ENCODE assay signal across 17 cellular contexts in the genomic region with DNA sequence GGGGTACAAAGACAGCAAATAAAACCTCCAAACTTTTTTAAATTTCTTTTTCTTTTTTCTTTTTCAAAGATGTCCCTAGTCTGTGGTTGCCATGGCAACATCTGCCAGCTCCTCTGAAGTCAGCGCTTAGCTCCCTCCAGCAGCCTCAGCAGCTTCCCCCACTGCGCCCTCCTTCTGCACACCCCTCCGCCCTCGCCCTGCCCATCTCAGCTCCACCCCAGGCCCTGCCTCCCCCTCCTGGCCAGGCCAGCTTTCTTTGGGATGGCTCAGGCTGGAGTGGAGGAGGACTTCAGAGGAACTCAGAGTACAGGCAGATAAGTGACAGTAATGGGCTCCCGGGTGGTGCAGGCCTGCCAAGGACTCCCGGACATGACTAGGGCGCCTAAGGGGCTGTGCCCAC.
A peak's percentile ranks its signal among the peaks of the same experiment; 100 is the strongest.
DNase-seq lines count a peak whose midpoint lies in the region; ATAC-seq and TF ChIP-seq lines count a peak whose summit lies in the region.
"Had no signal": no experiment of that assay in that cellular context is flagged by ENCODE, and none has a peak within 500 bp of the region (broad histone marks: within the 10 kb centered on the region; RNA-seq: fewer than 3 reads in every experiment).

No MANE protein-coding gene starts in this region.

- H4K20me1 ChIP-seq in SK-N-SH (ENCODE audit: insufficient read depth), result no peaks in the 10 kb centered on the region

- no peaks in the 10 kb centered on the region for H3F3A ChIP-seq in SK-N-SH (replicated peaks; ENCODE audit: insufficient read depth)

- no peak overlapping the region for H3K9ac ChIP-seq in SK-N-SH

- no peak overlapping the region for H3K4me2 ChIP-seq in SK-N-SH

- 59% methylated on average over 5 of the region's 7 CpGs for WGBS in SK-N-SH (ENCODE audit: low lambda C conversion rate)

- peaks cover 3% of the 10 kb centered on the region for H3K4me1 Mint-ChIP-seq in T-helper 17 cell
- H3K4me1 Mint-ChIP-seq in glutamatergic neuron (ENCODE audit: low read depth, unreplicated experiment), result peaks cover 16% of the 10 kb centered on the region

- no peak overlapping the region for H3K4me3 ChIP-seq in SK-N-SH (ENCODE audit: low read depth in 2 of 2, low read length in 1 of 2)
- H3K4me3 ChIP-seq: colonic mucosa, gastroesophageal sphincter, lung had no signal

- no peak for TF ChIP-seq RAD21 in SK-N-SH (IDR thresholded peaks at IDR 0.05; ENCODE audit: low read length)

- H3K27me3 ChIP-seq in SK-N-SH (ENCODE audit: insufficient read depth), result no peaks in the 10 kb centered on the region
- H3K27me3 ChIP-seq: colonic mucosa had no signal

- intact Hi-C loops in posterior vena cava (cut with DNase I), result no loop called here

- H2AFZ ChIP-seq in SK-N-SH (ENCODE audit: low read depth), result no peak overlapping the region

- no peaks in the 10 kb centered on the region for H3K79me2 ChIP-seq in SK-N-SH (ENCODE audit: insufficient read depth)

- H3K27me3 Mint-ChIP-seq in T-helper 17 cell (peaks cover 42% of the 10 kb centered on the region), glutamatergic neuron (ENCODE audit: unreplicated experiment) (peaks cover 4% of the 10 kb centered on the region)

- no peak for ATAC-seq in SK-N-SH treated with all-trans-retinoic acid at 6 μM for 48 hours
- ATAC-seq in T-helper 17 cell, result no peak
- ATAC-seq: CD8-positive, alpha-beta T cell; gastroesophageal sphincter; natural killer cell treated with Interleukin-12 subunit alpha and Interleukin-12 subunit beta and Interleukin-15 and Interleukin-18, amount 100 ng/mL, for 72 hours had no signal

- TF ChIP-seq EP300 in SK-N-SH (IDR thresholded peaks at IDR 0.05; ENCODE audit: borderline replicate concordance in 1 of 2, low read depth in 1 of 2, low read length in 1 of 2), result no peak

- H3K36me3 ChIP-seq in SK-N-SH (replicated peaks in 1 of 2; ENCODE audit: control insufficient read depth in 1 of 2, insufficient read depth in 2 of 2, low read length in 1 of 2), result no peaks in the 10 kb centered on the region
- H3K36me3 ChIP-seq: colonic mucosa, gastroesophageal sphincter had no signal

- H3K27ac Mint-ChIP-seq in T-helper 17 cell, result peak overlapping the region; percentile 53
- no peak overlapping the region for H3K27ac Mint-ChIP-seq in glutamatergic neuron (ENCODE audit: unreplicated experiment)
- H3K27ac Mint-ChIP-seq: activated T-helper 2 cell treated with anti-CD3 and anti-CD28 coated beads, Interferon-gamma antibody, Interleukin-2, Interleukin-4, amounts not matched to agents 10 μg/mL and 5 μg/mL and 100 μg/mL, durations not matched to agents 14 hours and 24 hours and 36 hours; CD8-positive, alpha-beta T cell had no signal

- TF ChIP-seq CTCF in SK-N-SH (IDR thresholded peaks at IDR 0.05) (no peak), glutamatergic neuron (IDR thresholded peaks at IDR 0.05; ENCODE audit: partially characterized antibody, unreplicated experiment) (no peak)

- H3K27ac ChIP-seq in SK-N-SH (ENCODE audit: low read depth in 2 of 2, low read length in 1 of 2), result no peak overlapping the region; a peak in 1 of 4 replicates
- H3K27ac ChIP-seq: colonic mucosa, gastroesophageal sphincter had no signal

- H3K4me1 ChIP-seq in SK-N-SH (ENCODE audit: control insufficient read depth in 1 of 2, insufficient read depth in 2 of 2, low read depth in 1 of 2, low read length in 1 of 2), result peaks cover 0 to 64% of the 10 kb centered on the region in 2 experiments; a peak in 3 of 4 replicates
- H3K4me1 ChIP-seq: colonic mucosa had no signal

- DNase-seq in SK-N-SH (peak; percentile 31), T-helper 17 cell (no peak), glutamatergic neuron (peak; percentile 22), posterior vena cava (ENCODE audit: low spot score) (peak; percentile 37), UCSD-AML1 (lab: John Stamatoyannopoulos, UW; ENCODE audit: unreplicated experiment) (no peak), NCI-H2029 (lab: John Stamatoyannopoulos, UW) (no peak), EL (no peak)
- DNase-seq: aorta, colonic mucosa, immature natural killer cell, NCI-H187 had no signal

- H3K36me3 Mint-ChIP-seq in T-helper 17 cell (ENCODE audit: low read depth) (peaks cover 2% of the 10 kb centered on the region), glutamatergic neuron (ENCODE audit: unreplicated experiment) (no peaks in the 10 kb centered on the region)
- H3K36me3 Mint-ChIP-seq: CD8-positive, alpha-beta T cell; natural killer cell treated with Interleukin-12 subunit alpha and Interleukin-12 subunit beta and Interleukin-15 and Interleukin-18, amount 100 ng/mL, for 72 hours had no signal

- POLR2A ChIA-PET in SK-N-SH (lab: Yijun Ruan, JAX), result no interaction called here

- H3K9me3 ChIP-seq in SK-N-SH (no peaks in the 10 kb centered on the region), T-helper 17 cell (ENCODE audit: control insufficient read depth, low read length, poor library complexity, severe bottlenecking) (no peaks in the 10 kb centered on the region)
- H3K9me3 ChIP-seq: colonic mucosa, gastroesophageal sphincter had no signal

- H3K9me2 ChIP-seq in SK-N-SH, result no peaks in the 10 kb centered on the region

- CTCF ChIA-PET in SK-N-SH (lab: Yijun Ruan, JAX), result interaction anchor here (0.6 to 1.4 kb wide), 3 partner anchors 54 to 67 kb away, joined by 3 to 5 read pairs (median 3); no protein-coding TSS in a partner anchor

- H3K4me3 Mint-ChIP-seq in T-helper 17 cell (no peak overlapping the region), glutamatergic neuron (ENCODE audit: unreplicated experiment) (no peak overlapping the region)
- H3K4me3 Mint-ChIP-seq: CD8-positive, alpha-beta T cell; immature natural killer cell; natural killer cell treated with Interleukin-12 subunit alpha and Interleukin-12 subunit beta and Interleukin-15 and Interleukin-18, amount 100 ng/mL, for 72 hours had no signal

- peaks cover 2% of the 10 kb centered on the region for H3K9me3 Mint-ChIP-seq in glutamatergic neuron (ENCODE audit: unreplicated experiment)
- H3K9me3 Mint-ChIP-seq: activated T-helper 2 cell treated with anti-CD3 and anti-CD28 coated beads, Interferon-gamma antibody, Interleukin-2, Interleukin-4, amounts not matched to agents 10 μg/mL and 5 μg/mL and 100 μg/mL, durations not matched to agents 14 hours and 24 hours and 36 hours; CD8-positive, alpha-beta T cell; immature natural killer cell; natural killer cell treated with Interleukin-12 subunit alpha and Interleukin-12 subunit beta and Interleukin-15 and Interleukin-18, amount 100 ng/mL, for 72 hours had no signal

TF ChIP-seq in SK-N-SH, 30 proteins besides CTCF, POLR2A, EP300 and RAD21 (continues in another document):
- TF ChIP-seq, protein P1, sequence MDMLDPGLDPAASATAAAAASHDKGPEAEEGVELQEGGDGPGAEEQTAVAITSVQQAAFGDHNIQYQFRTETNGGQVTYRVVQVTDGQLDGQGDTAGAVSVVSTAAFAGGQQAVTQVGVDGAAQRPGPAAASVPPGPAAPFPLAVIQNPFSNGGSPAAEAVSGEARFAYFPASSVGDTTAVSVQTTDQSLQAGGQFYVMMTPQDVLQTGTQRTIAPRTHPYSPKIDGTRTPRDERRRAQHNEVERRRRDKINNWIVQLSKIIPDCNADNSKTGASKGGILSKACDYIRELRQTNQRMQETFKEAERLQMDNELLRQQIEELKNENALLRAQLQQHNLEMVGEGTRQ (IDR thresholded peaks at IDR 0.05; ENCODE audit: borderline replicate concordance, low read depth, low read length), result no peak
- no peak for TF ChIP-seq ELF1 (IDR thresholded peaks at IDR 0.05)
- TF ChIP-seq RFX5 (IDR thresholded peaks at IDR 0.05; ENCODE audit: low read length), result no peak
- TF ChIP-seq GATA2 (CRISPR knock-in tag; IDR thresholded peaks at IDR 0.05), result no peak
- TF ChIP-seq RCOR1 (IDR thresholded peaks at IDR 0.05; ENCODE audit: low read length), result no peak
- TF ChIP-seq, protein P2, sequence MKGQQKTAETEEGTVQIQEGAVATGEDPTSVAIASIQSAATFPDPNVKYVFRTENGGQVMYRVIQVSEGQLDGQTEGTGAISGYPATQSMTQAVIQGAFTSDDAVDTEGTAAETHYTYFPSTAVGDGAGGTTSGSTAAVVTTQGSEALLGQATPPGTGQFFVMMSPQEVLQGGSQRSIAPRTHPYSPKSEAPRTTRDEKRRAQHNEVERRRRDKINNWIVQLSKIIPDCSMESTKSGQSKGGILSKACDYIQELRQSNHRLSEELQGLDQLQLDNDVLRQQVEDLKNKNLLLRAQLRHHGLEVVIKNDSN (IDR thresholded peaks at IDR 0.05; ENCODE audit: borderline replicate concordance, low read depth), result no peak
- no peak for TF ChIP-seq MEF2A (IDR thresholded peaks at IDR 0.05; ENCODE audit: borderline replicate concordance, low read depth)
- no peak for TF ChIP-seq POLR2AphosphoS5 (IDR thresholded peaks at IDR 0.05; ENCODE audit: low read depth, low read length)
- no peak for TF ChIP-seq YY1 (IDR thresholded peaks at IDR 0.05; ENCODE audit: low read depth)

TF ChIP-seq in SK-N-SH treated with all-trans-retinoic acid at 6 μM for 48 hours, 23 proteins besides CTCF, POLR2A, EP300 and RAD21 (continues in another document):
- TF ChIP-seq ARNTL (CRISPR knock-in tag; IDR thresholded peaks at IDR 0.05; ENCODE audit: borderline replicate concordance, low read depth) (no peak), ZC3H10 (CRISPR knock-in tag; IDR thresholded peaks at IDR 0.05) (no peak), ESRRG (CRISPR knock-in tag; IDR thresholded peaks at IDR 0.05) (no peak), ZNF565 (CRISPR knock-in tag; conservative IDR thresholded peaks at IDR 0.05; ENCODE audit: low read depth) (no peak), TOX (CRISPR knock-in tag; IDR thresholded peaks at IDR 0.05; ENCODE audit: borderline replicate concordance) (no peak), ZFP30 (CRISPR knock-in tag; IDR thresholded peaks at IDR 0.05) (no peak), CSDC2 (CRISPR knock-in tag; IDR thresholded peaks at IDR 0.05) (no peak), ISL1 (CRISPR knock-in tag; IDR thresholded peaks at IDR 0.05) (no peak), TCF4 (CRISPR knock-in tag; IDR thresholded peaks at IDR 0.05; ENCODE audit: borderline replicate concordance) (no peak), RARB (CRISPR knock-in tag; IDR thresholded peaks at IDR 0.05) (no peak)
- TF ChIP-seq, protein P3, sequence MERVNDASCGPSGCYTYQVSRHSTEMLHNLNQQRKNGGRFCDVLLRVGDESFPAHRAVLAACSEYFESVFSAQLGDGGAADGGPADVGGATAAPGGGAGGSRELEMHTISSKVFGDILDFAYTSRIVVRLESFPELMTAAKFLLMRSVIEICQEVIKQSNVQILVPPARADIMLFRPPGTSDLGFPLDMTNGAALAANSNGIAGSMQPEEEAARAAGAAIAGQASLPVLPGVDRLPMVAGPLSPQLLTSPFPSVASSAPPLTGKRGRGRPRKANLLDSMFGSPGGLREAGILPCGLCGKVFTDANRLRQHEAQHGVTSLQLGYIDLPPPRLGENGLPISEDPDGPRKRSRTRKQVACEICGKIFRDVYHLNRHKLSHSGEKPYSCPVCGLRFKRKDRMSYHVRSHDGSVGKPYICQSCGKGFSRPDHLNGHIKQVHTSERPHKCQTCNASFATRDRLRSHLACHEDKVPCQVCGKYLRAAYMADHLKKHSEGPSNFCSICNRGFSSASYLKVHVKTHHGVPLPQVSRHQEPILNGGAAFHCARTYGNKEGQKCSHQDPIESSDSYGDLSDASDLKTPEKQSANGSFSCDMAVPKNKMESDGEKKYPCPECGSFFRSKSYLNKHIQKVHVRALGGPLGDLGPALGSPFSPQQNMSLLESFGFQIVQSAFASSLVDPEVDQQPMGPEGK (CRISPR knock-in tag; IDR thresholded peaks at IDR 0.05; ENCODE audit: borderline replicate concordance), result no peak

Comparison
In these comparisons a context has a peak if more than half of its experiments do, and no peak if none do; other contexts are left out.
1. DNase-seq: peak in SK-N-SH (single experiment), glutamatergic neuron (single experiment) and posterior vena cava (single experiment); none in T-helper 17 cell (0 of 3), UCSD-AML1 (single experiment), NCI-H2029 (single experiment) and EL (single experiment).